8 cellular contexts compared by ENCODE assay signal in the genomic region with DNA sequence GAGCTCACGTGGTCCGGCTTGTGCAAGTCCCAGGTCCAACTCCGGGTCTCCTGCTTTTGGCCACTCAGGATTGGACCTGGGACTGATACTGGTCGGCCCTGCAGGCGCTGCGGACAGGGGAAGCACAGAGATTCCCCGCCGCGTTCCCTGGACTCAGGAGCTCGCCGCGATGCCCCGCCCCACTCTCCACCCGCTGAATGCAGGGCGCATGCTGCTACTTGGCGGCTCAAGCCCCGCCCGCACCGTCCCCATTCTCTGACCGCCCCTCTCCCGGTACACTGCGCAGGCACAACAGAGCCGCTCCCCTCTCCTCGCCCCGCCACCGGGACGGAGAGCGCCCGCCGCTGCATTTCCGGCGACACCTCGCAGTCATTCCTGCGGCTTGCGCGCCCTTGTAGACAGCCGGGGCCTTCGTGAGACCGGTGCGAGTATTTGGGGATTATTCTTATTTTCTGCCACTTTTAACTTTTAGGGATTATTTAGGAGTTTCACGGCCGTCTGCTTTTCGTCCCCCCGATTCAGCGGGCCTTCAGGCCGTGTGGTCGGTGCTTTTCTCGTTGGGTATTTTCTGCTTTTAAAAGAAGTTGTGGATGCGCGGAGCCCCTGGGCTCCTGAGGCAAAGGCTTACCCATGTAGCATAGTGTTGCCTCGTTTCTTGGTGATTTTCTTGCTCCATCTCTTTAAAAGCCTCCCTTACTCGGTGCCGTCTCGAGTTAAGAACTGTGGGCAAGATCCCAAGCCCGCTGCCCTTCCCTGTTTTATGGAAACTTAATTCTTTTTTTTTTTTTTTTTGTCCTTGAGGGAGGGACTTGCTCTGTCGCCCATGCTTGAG. TPM values are rescaled to one million over a fixed set of nuclear protein-coding genes. Genes with fewer than 3 reads are reported as not detected.
DNase-seq lines count a peak whose midpoint lies in the region; ATAC-seq and TF ChIP-seq lines count a peak whose summit lies in the region.

Gene TMEM14C, plus strand, starts transcription at position 251 of the 832 bp plus-strand sequence. CDS start 1,544 bp downstream, outside the sequence.

- peaks cover 9% of the 10 kb centered on the region for H3K9me3 Mint-ChIP-seq in activated naive CD8-positive, alpha-beta T cell treated with anti-CD3 and anti-CD28 coated beads, Interleukin-2, amount 50 U/mL, for 24 hours

- H3K4me3 Mint-ChIP-seq in activated naive CD8-positive, alpha-beta T cell treated with anti-CD3 and anti-CD28 coated beads, Interleukin-2, amount 50 U/mL, for 24 hours: peak within 1 kb of the TSS; percentile 91

- DNase-seq in GM10266 (ENCODE audit: extremely low spot score) (peak; percentile 95), NCI-H1105 treated with DMSO at 0.1 percent for 48 hours (lab: John Stamatoyannopoulos, UW) (peak; percentile 96), SW 1271 (lab: John Stamatoyannopoulos, UW) (peak; percentile 95 to 98), Right ventricle myocardium superior (peak; percentile 100), tibial nerve (ENCODE audit: low spot score in 2 of 2) (peak; percentile 97 to 98)
- peak; percentile 92 for DNase-seq in activated naive CD8-positive, alpha-beta T cell treated with anti-CD3 and anti-CD28 coated beads, Interleukin-2, amount 50 U/mL, for 24 hours

- TF ChIP-seq CTCF in GM10266 (IDR thresholded peaks at IDR 0.05; ENCODE audit: control insufficient read depth, insufficient read depth, low read depth, missing control alignments) (no peak), parathyroid adenoma (IDR thresholded peaks at IDR 0.05) (no peak), tibial nerve (IDR thresholded peaks at IDR 0.05) (peak in 2 of 5 experiments; percentile 16 to 51)

- TF ChIP-seq EP300 in tibial nerve (IDR thresholded peaks at IDR 0.05): peak; percentile 93

- H3K27ac Mint-ChIP-seq in activated naive CD8-positive, alpha-beta T cell treated with anti-CD3 and anti-CD28 coated beads, Interleukin-2, amount 50 U/mL, for 24 hours: peak within 1 kb of the TSS; percentile 91

- peak within 1 kb of the TSS; percentile 84 for H2AFZ ChIP-seq in parathyroid adenoma

- H3K4me2 ChIP-seq in parathyroid adenoma (ENCODE audit: low read length): peak within 1 kb of the TSS; percentile 81

- intact Hi-C loops in Right ventricle myocardium superior (cut with DNase I): no loop called here

- H3K79me2 ChIP-seq in parathyroid adenoma: peaks cover 5% of the 10 kb centered on the region

- H3K36me3 ChIP-seq in parathyroid adenoma (ENCODE audit: control insufficient read depth, insufficient read depth, low read length) (no peaks in the 10 kb centered on the region), tibial nerve (peaks cover 0 to 34% (median 0%) of the 10 kb centered on the region in 3 donors)

- H3K27ac ChIP-seq in parathyroid adenoma: peak within 1 kb of the TSS; percentile 92
- H3K27ac ChIP-seq in tibial nerve: peak within 1 kb of the TSS; percentile 47 to 91 (median 88)

- peaks cover 25% of the 10 kb centered on the region for H3K36me3 Mint-ChIP-seq in activated naive CD8-positive, alpha-beta T cell treated with anti-CD3 and anti-CD28 coated beads, Interleukin-2, amount 50 U/mL, for 24 hours (ENCODE audit: low read depth)

- WGBS in tibial nerve, 2 donors: 0% methylated on average over 40 to 49 of the region's 56 CpGs

- peak within 1 kb of the TSS; percentile 39 for H3K9ac ChIP-seq in parathyroid adenoma

- H3K9me3 ChIP-seq in parathyroid adenoma (ENCODE audit: control insufficient read depth, low read length) (no peaks in the 10 kb centered on the region), tibial nerve (no peaks in the 10 kb centered on the region)

- H3K4me3 ChIP-seq in parathyroid adenoma (ENCODE audit: low read depth, low read length) (peak within 1 kb of the TSS; percentile 94), tibial nerve (peak within 1 kb of the TSS; percentile 51 to 82 (median 66))

- peak; percentile 36 to 76 for TF ChIP-seq POLR2A in tibial nerve (IDR thresholded peaks at IDR 0.05)

- peak; percentile 98 for ATAC-seq in HG02642 (IDR thresholded peaks at IDR 0.05; ENCODE audit: poor library complexity, unreplicated experiment)
- peak; percentile 97 for ATAC-seq in activated naive CD8-positive, alpha-beta T cell treated with anti-CD3 and anti-CD28 coated beads, Interleukin-2, amount 50 U/mL, for 24 hours
- ATAC-seq in Right ventricle myocardium superior (ENCODE audit: poor library complexity): peak; percentile 99

- H3K27me3 ChIP-seq in parathyroid adenoma (ENCODE audit: control insufficient read depth, insufficient read depth, low read length): no peaks in the 10 kb centered on the region
- H3K27me3 ChIP-seq in tibial nerve: no peaks in the 10 kb centered on the region

- peaks cover 57% of the 10 kb centered on the region for H3K4me1 Mint-ChIP-seq in activated naive CD8-positive, alpha-beta T cell treated with anti-CD3 and anti-CD28 coated beads, Interleukin-2, amount 50 U/mL, for 24 hours

- H3K4me1 ChIP-seq in parathyroid adenoma (peaks cover 9% of the 10 kb centered on the region), tibial nerve (peaks cover 0 to 52% (median 11%) of the 10 kb centered on the region in 4 donors)

- H3K27me3 Mint-ChIP-seq in activated naive CD8-positive, alpha-beta T cell treated with anti-CD3 and anti-CD28 coated beads, Interleukin-2, amount 50 U/mL, for 24 hours: no peaks in the 10 kb centered on the region

RNA-seq across cellular contexts. Expression of gene TMEM14C, which starts in this region (rescaled TPM):
- total RNA-seq in Right ventricle myocardium superior: 124 TPM
- total RNA-seq in tibial nerve: 100 to 1,000 TPM in 3 of 4 donors, 10 to 100 TPM in 1; 87.9 to 136 (median 116) TPM

Comparison
In these comparisons a context has a peak if more than half of its experiments do, and no peak if none do; other contexts are left out.
1. Peak in every context shown above with its lines: DNase-seq, ATAC-seq, H3K4me3 ChIP-seq and H3K27ac ChIP-seq.